Comparison of ENCODE assay signal across 34 cellular contexts in genomic region chr4:118102195-118102594, GRCh38.
"Had no signal": no experiment of that assay in that cellular context is flagged by ENCODE, and none has a peak within 500 bp of the region (broad histone marks: within the 10 kb centered on the region; RNA-seq: fewer than 3 reads in every experiment).

No MANE protein-coding gene starts in this region.

- H3K27me3 ChIP-seq: adrenal gland, ascending aorta, body of pancreas, brain microvascular endothelial cell, breast epithelium, cardiac muscle cell had no signal

- H3K9me3 ChIP-seq: adrenal gland, ascending aorta, body of pancreas, breast epithelium had no signal

- H3K4me1 ChIP-seq: adrenal gland, ascending aorta, body of pancreas, breast epithelium had no signal

- FAIRE-seq: astrocyte, bronchial epithelial cell had no signal

- H3K4me3 ChIP-seq: adrenal gland, ascending aorta, body of pancreas, breast epithelium, cardiac muscle cell had no signal

- H3K36me3 ChIP-seq: adrenal gland, ascending aorta, brain microvascular endothelial cell, breast epithelium, cardiac muscle cell had no signal

- H3K27ac ChIP-seq: adrenal gland, ascending aorta, body of pancreas, brain microvascular endothelial cell, breast epithelium, cardiac muscle cell had no signal

- ATAC-seq: activated naive CD4-positive, alpha-beta T cell treated with anti-CD3 and anti-CD28 coated beads, Interleukin-2, amount 50 U/mL, for 72 hours; activated naive CD8-positive, alpha-beta T cell treated with anti-CD3 and anti-CD28 coated beads, Interleukin-2, amount 50 U/mL, for 24 hours; activated T-cell treated with anti-CD3 and anti-CD28 coated beads, Interleukin-2, amount 50 U/mL, for 4 hours; activated T-cell treated with anti-CD3 and anti-CD28 coated beads, Interleukin-2, amount 50 U/mL, for 72 hours; activated T-helper 17 cell treated with anti-CD3 and anti-CD28 coated beads, Interleukin-2, amount 50 U/mL, for 72 hours; body of pancreas had no signal

- DNase-seq: activated effector memory CD4-positive, alpha-beta T cell treated with anti-CD3 and anti-CD28 coated beads, Interleukin-2, amount 50 U/mL, for 16 hours; activated effector memory CD4-positive, alpha-beta T cell treated with Interleukin-2 at 50 U/mL for 16 hours; activated gamma-delta T cell; activated gamma-delta T cell treated with Interleukin-2 at 50 U/mL for 16 hours; activated naive CD4-positive, alpha-beta T cell; activated naive CD4-positive, alpha-beta T cell treated with anti-CD3 and anti-CD28 coated beads for 36 hours; activated naive CD4-positive, alpha-beta T cell treated with anti-CD3 and anti-CD28 coated beads, Interleukin-2, amount 10 ng/mL, durations not matched to agents 7 days and 5 days; activated naive CD4-positive, alpha-beta T cell treated with anti-CD3 and anti-CD28 coated beads, Interleukin-2, amount 50 U/mL, for 16 hours; activated naive CD4-positive, alpha-beta T cell treated with Interleukin-2 at 50 U/mL for 16 hours; activated naive CD8-positive, alpha-beta T cell treated with anti-CD3 and anti-CD28 coated beads for 36 hours; activated naive CD8-positive, alpha-beta T cell treated with anti-CD3 and anti-CD28 coated beads, Interleukin-2, amount 10 ng/mL, durations not matched to agents 7 days and 5 days; activated naive CD8-positive, alpha-beta T cell treated with anti-CD3 and anti-CD28 coated beads, Interleukin-2, amount 50 U/mL, for 24 hours; activated T-cell treated with anti-CD3 and anti-CD28 coated beads, Interleukin-2, amount 50 U/mL, for 1 hour; activated T-cell treated with anti-CD3 and anti-CD28 coated beads, Interleukin-2, amount 50 U/mL, for 24 hours; activated T-cell treated with anti-CD3 and anti-CD28 coated beads, Interleukin-2, amount 50 U/mL, for 4 hours; activated T-cell treated with anti-CD3 and anti-CD28 coated beads, Interleukin-2, amount 50 U/mL, for 48 hours; activated T-cell treated with anti-CD3 and anti-CD28 coated beads, Interleukin-2, amount 50 U/mL, for 72 hours; adrenal gland; amniotic stem cell; amygdala; anterior cingulate cortex; aorta; body of pancreas; brain microvascular endothelial cell; caudate nucleus; central memory CD4-positive, alpha-beta T cell; cerebellar nuclear complex had no signal
